19 cellular contexts compared by ENCODE assay signal in the genomic region with DNA sequence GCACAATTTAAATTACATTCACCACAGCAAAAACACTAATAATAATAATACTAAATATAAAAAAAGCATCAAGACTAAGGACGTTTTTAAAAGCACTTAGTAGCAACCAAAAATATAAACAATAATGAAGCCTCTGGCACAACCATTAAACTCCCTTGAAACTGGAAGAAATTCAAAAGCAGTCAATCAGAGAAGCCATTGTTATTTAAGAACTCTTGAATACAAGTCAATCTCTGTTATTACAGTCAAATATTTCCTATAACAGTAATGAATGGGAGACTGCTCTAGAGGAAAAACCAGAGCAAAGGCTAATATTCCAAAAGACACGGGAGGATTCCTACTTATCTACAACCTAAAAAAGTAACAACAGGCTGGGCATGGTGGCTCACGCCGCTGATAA.
"Had no signal": no experiment of that assay in that cellular context is flagged by ENCODE, and none has a peak within 500 bp of the region (broad histone marks: within the 10 kb centered on the region; RNA-seq: fewer than 3 reads in every experiment).

No MANE protein-coding gene starts in this region.

- DNase-seq: activated CD4-positive, alpha-beta T cell treated with anti-CD3 and anti-CD28 coated beads for 36 hours; activated CD4-positive, alpha-beta T cell treated with anti-CD3 and anti-CD28 coated beads, Interleukin-2, amount 50 U/mL, for 48 hours; effector memory CD4-positive, alpha-beta T cell; foreskin fibroblast; islet precursor cell; left colon; naive B cell; right cardiac atrium; small intestine; stimulated activated CD4-positive, alpha-beta T cell treated with anti-CD3 and anti-CD28 coated beads, Interleukin-4, amount 100 ng/mL, for 24 hours; stimulated activated naive B cell treated with anti-CD40 and anti-IgM and Interleukin-4, amounts not matched to agents 10 μg/mL and 1 μg/mL and 100 μg/mL, for 72 hours; thyroid gland had no signal

- H3K4me3 ChIP-seq: lung, thyroid gland had no signal

- H3K36me3 ChIP-seq: thyroid gland had no signal

- H3K27me3 Mint-ChIP-seq: activated CD4-positive, alpha-beta T cell treated with anti-CD3 and anti-CD28 coated beads for 36 hours; activated naive CD8-positive, alpha-beta T cell; dendritic cell treated with granulocyte-macrophage colony-stimulating factor and Interleukin-4, amounts not matched to agents 40 ng/mL and 50 ng/mL, for 4 days; naive B cell; progenitor cell of endocrine pancreas; stimulated activated naive B cell treated with anti-CD40 and anti-IgM and Interleukin-4, amounts not matched to agents 10 μg/mL and 1 μg/mL and 100 μg/mL, for 72 hours had no signal

- H3K27ac Mint-ChIP-seq: activated CD4-positive, alpha-beta T cell treated with anti-CD3 and anti-CD28 coated beads for 36 hours; activated naive CD8-positive, alpha-beta T cell; dendritic cell treated with granulocyte-macrophage colony-stimulating factor and Interleukin-4, amounts not matched to agents 40 ng/mL and 50 ng/mL, for 4 days; progenitor cell of endocrine pancreas; T-helper 2 cell treated with Interferon-gamma antibody and Interleukin-4, amounts not matched to agents 5 μg/mL and 100 μg/mL, for 36 hours had no signal

- H3K27ac ChIP-seq: epithelial cell of prostate, thyroid gland had no signal

- H3K27me3 ChIP-seq: thyroid gland had no signal

- H3K9me3 Mint-ChIP-seq: dendritic cell treated with granulocyte-macrophage colony-stimulating factor and Interleukin-4, amounts not matched to agents 40 ng/mL and 50 ng/mL, for 4 days had no signal

- H3K9me3 ChIP-seq: thyroid gland had no signal

- H3K4me3 Mint-ChIP-seq: activated CD4-positive, alpha-beta T cell treated with anti-CD3 and anti-CD28 coated beads for 36 hours; activated naive CD8-positive, alpha-beta T cell; dendritic cell treated with granulocyte-macrophage colony-stimulating factor and Interleukin-4, amounts not matched to agents 40 ng/mL and 50 ng/mL, for 4 days; naive B cell; neural crest cell; stimulated activated naive B cell treated with anti-CD40 and anti-IgM and Interleukin-4, amounts not matched to agents 10 μg/mL and 1 μg/mL and 100 μg/mL, for 72 hours; T-helper 2 cell treated with Interferon-gamma antibody and Interleukin-4, amounts not matched to agents 5 μg/mL and 100 μg/mL, for 36 hours had no signal

- ATAC-seq: activated CD4-positive, alpha-beta T cell treated with anti-CD3 and anti-CD28 coated beads for 36 hours; left colon; right cardiac atrium; stimulated activated naive B cell treated with anti-CD40 and anti-IgM and Interleukin-4, amounts not matched to agents 10 μg/mL and 1 μg/mL and 100 μg/mL, for 72 hours had no signal
